ENCODE assay signal across 2 cellular contexts in the genomic region with DNA sequence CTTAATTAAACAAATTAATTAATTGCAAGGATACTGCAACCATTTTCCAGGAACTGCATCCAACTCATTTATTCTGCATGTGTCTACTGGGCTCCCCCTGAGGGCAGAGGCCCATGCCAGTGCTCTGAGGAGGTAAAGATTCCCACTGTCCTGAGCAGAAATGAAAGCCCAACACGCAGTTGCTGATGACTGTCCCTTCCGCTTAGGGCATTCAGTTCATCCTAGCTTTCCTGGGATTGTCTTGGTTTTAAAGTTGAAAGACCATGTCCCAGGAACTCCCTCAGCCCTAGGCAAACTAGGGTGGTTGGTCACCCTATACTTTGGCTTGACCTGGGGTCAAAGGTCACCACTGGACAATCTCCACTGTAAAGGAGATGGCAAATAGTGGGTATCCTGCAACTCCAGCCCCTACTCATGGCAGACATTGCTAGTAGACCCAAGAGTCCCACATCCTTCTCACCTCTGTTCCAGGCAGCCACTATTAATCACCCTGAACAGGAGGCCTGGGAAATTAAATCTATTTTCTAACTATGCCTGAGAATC.
TF ChIP-seq lines count a peak whose summit lies in the region.

No MANE protein-coding gene starts in this region.

TF ChIP-seq in IMR-90, 13 proteins besides CTCF, POLR2A, EP300 and RAD21:
- TF ChIP-seq CHD1 (IDR thresholded peaks at IDR 0.05; ENCODE audit: low read depth, low read length) (no peak), RCOR1 (IDR thresholded peaks at IDR 0.05; ENCODE audit: insufficient replicate concordance, low read length) (no peak), RFX5 (IDR thresholded peaks at IDR 0.05; ENCODE audit: low read depth, low read length) (no peak), MAZ (IDR thresholded peaks at IDR 0.05; ENCODE audit: borderline replicate concordance, low read depth, low read length) (no peak)

TF ChIP-seq in K562, 482 proteins besides CTCF, POLR2A, EP300 and RAD21:
- TF ChIP-seq PKNOX1 (IDR thresholded peaks at IDR 0.05) (no peak), ZNF57 (CRISPR knock-in tag; IDR thresholded peaks at IDR 0.05) (no peak), GABPB1 (CRISPR knock-in tag; IDR thresholded peaks at IDR 0.05) (no peak), NR2C1 (IDR thresholded peaks at IDR 0.05) (peak; percentile 64), NR2C1 (tag; IDR thresholded peaks at IDR 0.05) (peak; percentile 63; the same call in 1 of the 2 replicates), POLR2AphosphoS2 (IDR thresholded peaks at IDR 0.05; ENCODE audit: low read length) (no peak), SMARCA4 (IDR thresholded peaks at IDR 0.05) (no peak), NR2C2 (CRISPR knock-in tag; IDR thresholded peaks at IDR 0.05) (peak; percentile 76), NR2C2 (tag; IDR thresholded peaks at IDR 0.05) (peak; percentile 48), CCAR2 (IDR thresholded peaks at IDR 0.05; ENCODE audit: low read depth, low read length) (no peak), ZNF764 (CRISPR knock-in tag; IDR thresholded peaks at IDR 0.05; ENCODE audit: low read depth) (no peak), ZNF143 (CRISPR knock-in tag; IDR thresholded peaks at IDR 0.05) (no peak), MCM7 (IDR thresholded peaks at IDR 0.05) (no peak)
TF ChIP-seq in K562: peak in this region for 2.
